In genomic region chr16:56915311-56916105, GRCh38 we compare ENCODE assay signal across 1 cellular context.
TF ChIP-seq lines count a peak whose summit lies in the region.

No MANE protein-coding gene starts in this region.

TF ChIP-seq in IMR-90, 13 proteins besides CTCF, POLR2A, EP300 and RAD21:
- TF ChIP-seq CEBPB (IDR thresholded peaks at IDR 0.05; ENCODE audit: low read depth, low read length) (no peak), ELK1 (IDR thresholded peaks at IDR 0.05; ENCODE audit: borderline replicate concordance, low read depth, low read length) (no peak)
